Comparison of ENCODE assay signal across 8 cellular contexts in genomic region chr5:1644810-1645571, GRCh38.
DNase-seq lines count a peak whose midpoint lies in the region; ATAC-seq and TF ChIP-seq lines count a peak whose summit lies in the region.

No MANE protein-coding gene starts in this region.

- no peak overlapping the region for H3K14ac ChIP-seq in IMR-90 (replicated peaks; ENCODE audit: low read depth, low read length)

- H3K27ac Mint-ChIP-seq in CD4-positive, alpha-beta T cell, result no peak overlapping the region
- no peak overlapping the region for H3K27ac Mint-ChIP-seq in activated T-cell treated with anti-CD3 and anti-CD28 coated beads, Interleukin-2, amount 50 U/mL, for 72 hours
- no peak overlapping the region for H3K27ac Mint-ChIP-seq in natural killer cell treated with Interleukin-12 subunit alpha and Interleukin-12 subunit beta and Interleukin-15 and Interleukin-18, amount 100 ng/mL, for 72 hours
- H3K27ac Mint-ChIP-seq in stimulated activated effector memory CD8-positive, alpha-beta T cell treated with anti-CD3 and anti-CD28 coated beads, Interleukin-12 subunit alpha, Interleukin-12 subunit beta, amount 100 ng/mL, for 72 hours, result no peak overlapping the region

- no peaks in the 10 kb centered on the region for H3K9me3 ChIP-seq in CD4-positive, alpha-beta T cell (ENCODE audit: control insufficient read depth, low read length)
- no peaks in the 10 kb centered on the region for H3K9me3 ChIP-seq in IMR-90 (ENCODE audit: control insufficient read depth, insufficient read depth, low read length)
- no peaks in the 10 kb centered on the region for H3K9me3 ChIP-seq in PC-9 (ENCODE audit: insufficient read depth, low read depth)

- no peak overlapping the region for H2BK20ac ChIP-seq in IMR-90 (ENCODE audit: low read depth, low read length)

- no peak overlapping the region for H3K27ac ChIP-seq in CD4-positive, alpha-beta T cell (ENCODE audit: low read depth, low read length)
- H3K27ac ChIP-seq in IMR-90 (ENCODE audit: insufficient read depth, low read length) (no peak overlapping the region), PC-9 (no peak overlapping the region)

- CTCF ChIA-PET in CD4-positive, alpha-beta T cell (lab: Charles Lee), result interaction anchor here (0.5 to 1.8 kb wide), 19 partner anchors 9 to 477 kb away, joined by 3 to 13 read pairs (median 3); no protein-coding TSS in a partner anchor
- CTCF ChIA-PET in IMR-90 (lab: Yijun Ruan, JAX), result interaction anchor here (0.6 to 1.8 kb wide), 11 partner anchors 8 to 725 kb away, joined by 3 to 11 read pairs (median 4); no protein-coding TSS in a partner anchor
- CTCF ChIA-PET in PC-9 (lab: Charles Lee), result interaction anchor here (0.5 to 1.5 kb wide), 10 partner anchors 11 to 660 kb away, joined by 3 to 8 read pairs (median 4); no protein-coding TSS in a partner anchor

- no peak overlapping the region for H3K4ac ChIP-seq in IMR-90 (ENCODE audit: low read depth, low read length)

- H4K20me1 ChIP-seq in IMR-90 (ENCODE audit: insufficient read depth, low read length) (no peaks in the 10 kb centered on the region), PC-9 (ENCODE audit: insufficient read depth) (peaks cover 4% of the 10 kb centered on the region; the same call in 1 of the 2 replicates)

- H2AFZ ChIP-seq in IMR-90 (replicated peaks; ENCODE audit: low read length, poor library complexity) (peak overlapping the region; percentile 79), PC-9 (no peak overlapping the region)

- TF ChIP-seq POLR2A in IMR-90 (IDR thresholded peaks at IDR 0.05; ENCODE audit: low read depth, low read length), result no peak; the same call in 1 of the 2 replicates

- peak; percentile 72 for TF ChIP-seq CTCF in CD4-positive, alpha-beta T cell (IDR thresholded peaks at IDR 0.05)
- TF ChIP-seq CTCF in IMR-90 (conservative IDR thresholded peaks at IDR 0.05; ENCODE audit: low read depth, low read length) (peak; percentile 89), PC-9 (conservative IDR thresholded peaks at IDR 0.05) (peak; percentile 91), fibroblast of mammary gland (conservative IDR thresholded peaks at IDR 0.05; ENCODE audit: control insufficient read depth, insufficient read depth, low read depth, low read length) (peak; percentile 75)

- no peak overlapping the region for H4K5ac ChIP-seq in IMR-90 (ENCODE audit: low read depth, low read length)

- peak; percentile 85 for ATAC-seq in CD4-positive, alpha-beta T cell (ENCODE audit: poor library complexity)
- peak; percentile 50 for ATAC-seq in GM19468 (IDR thresholded peaks at IDR 0.05; ENCODE audit: extremely low read depth, unreplicated experiment)
- ATAC-seq in IMR-90 (ENCODE audit: low read depth), result peak; percentile 90
- peak; percentile 86 to 92 for ATAC-seq in activated T-cell treated with anti-CD3 and anti-CD28 coated beads, Interleukin-2, amount 50 U/mL, for 72 hours (replicated peaks in 1 of 2)
- ATAC-seq in natural killer cell treated with Interleukin-12 subunit alpha and Interleukin-12 subunit beta and Interleukin-15 and Interleukin-18, amount 100 ng/mL, for 72 hours, result peak; percentile 88 to 90
- ATAC-seq in stimulated activated effector memory CD8-positive, alpha-beta T cell treated with anti-CD3 and anti-CD28 coated beads, Interleukin-12 subunit alpha, Interleukin-12 subunit beta, amount 100 ng/mL, for 72 hours, result peak; percentile 89

- dilution Hi-C loops in IMR-90 (cut with HindIII; ENCODE audit: low sequenced_read_pairs, unreplicated experiment), result no loop called here

- H2BK120ac ChIP-seq in IMR-90 (ENCODE audit: low read depth, low read length), result no peak overlapping the region

- H3K4me1 ChIP-seq in IMR-90 (ENCODE audit: control insufficient read depth, insufficient read depth, low read length) (no peaks in the 10 kb centered on the region), PC-9 (replicated peaks; ENCODE audit: insufficient read depth) (no peaks in the 10 kb centered on the region)

- H3K36me3 Mint-ChIP-seq in CD4-positive, alpha-beta T cell (ENCODE audit: low read depth), result no peaks in the 10 kb centered on the region
- H3K36me3 Mint-ChIP-seq in activated T-cell treated with anti-CD3 and anti-CD28 coated beads, Interleukin-2, amount 50 U/mL, for 72 hours (ENCODE audit: insufficient read depth in 2 of 2), result no peaks in the 10 kb centered on the region
- no peaks in the 10 kb centered on the region for H3K36me3 Mint-ChIP-seq in natural killer cell treated with Interleukin-12 subunit alpha and Interleukin-12 subunit beta and Interleukin-15 and Interleukin-18, amount 100 ng/mL, for 72 hours
- H3K36me3 Mint-ChIP-seq in stimulated activated effector memory CD8-positive, alpha-beta T cell treated with anti-CD3 and anti-CD28 coated beads, Interleukin-12 subunit alpha, Interleukin-12 subunit beta, amount 100 ng/mL, for 72 hours, result no peaks in the 10 kb centered on the region

- TF ChIP-seq RAD21 in IMR-90 (IDR thresholded peaks at IDR 0.05; ENCODE audit: low read length), result peak; percentile 90

- BruUV-seq in IMR-90 (replicated peaks; lab: Mats Ljungman, UMichigan) (no TSS peak), PC-9 (replicated peaks; lab: Mats Ljungman, UMichigan) (no TSS peak)

- H3K27me3 Mint-ChIP-seq in CD4-positive, alpha-beta T cell, result peaks cover 51% of the 10 kb centered on the region
- peaks cover 51% of the 10 kb centered on the region for H3K27me3 Mint-ChIP-seq in activated T-cell treated with anti-CD3 and anti-CD28 coated beads, Interleukin-2, amount 50 U/mL, for 72 hours (ENCODE audit: low read depth)
- H3K27me3 Mint-ChIP-seq in natural killer cell treated with Interleukin-12 subunit alpha and Interleukin-12 subunit beta and Interleukin-15 and Interleukin-18, amount 100 ng/mL, for 72 hours, result peaks cover 16 to 25% of the 10 kb centered on the region in 2 donors

- no peaks in the 10 kb centered on the region for H3K79me1 ChIP-seq in IMR-90 (ENCODE audit: low read depth in 1 of 2, low read length in 2 of 2)

- POLR2A ChIA-PET in CD4-positive, alpha-beta T cell (lab: Charles Lee), result interaction anchor here (0.8 to 1.9 kb wide), 5 partner anchors 11 to 390 kb away, joined by 3 to 8 read pairs (median 5); no protein-coding TSS in a partner anchor
- POLR2A ChIA-PET in IMR-90 (lab: Charles Lee; ENCODE audit: unreplicated experiment), result no interaction called here
- POLR2A ChIA-PET in PC-9 (lab: Charles Lee; ENCODE audit: unreplicated experiment), result no interaction called here

- intact Hi-C loops in CD4-positive, alpha-beta T cell (cut with DNase I, micrococcal nuclease), result loop anchor here (1.0 to 10.0 kb wide), 3 partner anchors 166 to 720 kb away; no protein-coding TSS in a partner anchor
- intact Hi-C loops in IMR-90 (cut with micrococcal nuclease) (loop anchor here (2.0 to 5.0 kb wide), 4 partner anchors 123 to 476 kb away; partner anchors contain the start of genes CLPTM1L and LPCAT1), PC-9 (cut with micrococcal nuclease; ENCODE audit: unreplicated experiment) (loop anchor here (1.0 to 10.0 kb wide), 5 partner anchors 258 to 1200 kb away; partner anchors contain the start of gene EXOC3)

- 1% methylated on average over 27 of the region's 52 CpGs; no CpG with 5 or more reads in 1 of the 2 experiments for WGBS in IMR-90 (ENCODE audit: extremely low coverage in 2 of 2, insufficient read length in 1 of 2), 2 experiments

- H3K36me3 ChIP-seq in IMR-90 (ENCODE audit: control insufficient read depth, insufficient read depth, low read length) (no peaks in the 10 kb centered on the region), PC-9 (ENCODE audit: low read depth) (no peaks in the 10 kb centered on the region)

- H3K9me1 ChIP-seq in IMR-90 (ENCODE audit: insufficient read depth, low read length), result no peaks in the 10 kb centered on the region

- peaks cover 32% of the 10 kb centered on the region for H3K27me3 ChIP-seq in CD4-positive, alpha-beta T cell (ENCODE audit: control insufficient read depth, insufficient read depth, low read length)
- H3K27me3 ChIP-seq in IMR-90 (ENCODE audit: control insufficient read depth, insufficient read depth, low read length) (peaks cover 37% of the 10 kb centered on the region), PC-9 (ENCODE audit: insufficient read depth, low read depth) (peaks cover 81% of the 10 kb centered on the region)

- no peak overlapping the region for H3K4me3 ChIP-seq in IMR-90 (ENCODE audit: insufficient read depth, low read depth, low read length)
- no peak overlapping the region for H3K4me3 ChIP-seq in PC-9
- peak overlapping the region; percentile 7 for H3K4me3 ChIP-seq in fibroblast of mammary gland (ENCODE audit: control insufficient read depth, low read depth, low read length)

- H2BK5ac ChIP-seq in IMR-90 (ENCODE audit: low read depth, low read length, poor library complexity, severe bottlenecking), result no peak overlapping the region

- H3K4me3 Mint-ChIP-seq in CD4-positive, alpha-beta T cell, result peak overlapping the region; percentile 15
- peak overlapping the region; percentile 55 to 66 for H3K4me3 Mint-ChIP-seq in activated T-cell treated with anti-CD3 and anti-CD28 coated beads, Interleukin-2, amount 50 U/mL, for 72 hours
- no peak overlapping the region for H3K4me3 Mint-ChIP-seq in natural killer cell treated with Interleukin-12 subunit alpha and Interleukin-12 subunit beta and Interleukin-15 and Interleukin-18, amount 100 ng/mL, for 72 hours
- peak overlapping the region; percentile 14 for H3K4me3 Mint-ChIP-seq in stimulated activated effector memory CD8-positive, alpha-beta T cell treated with anti-CD3 and anti-CD28 coated beads, Interleukin-12 subunit alpha, Interleukin-12 subunit beta, amount 100 ng/mL, for 72 hours

- no peak overlapping the region for H2BK15ac ChIP-seq in IMR-90 (ENCODE audit: low read depth, low read length)

- no peak overlapping the region for H4K8ac ChIP-seq in IMR-90 (ENCODE audit: low read depth in 2 of 2, low read length in 2 of 2)

- DNase-seq in CD4-positive, alpha-beta T cell, result peak; percentile 65 to 85 (median 74)
- DNase-seq in IMR-90 (peak; percentile 78), PC-9 (peak; percentile 57 to 86), fibroblast of mammary gland (ENCODE audit: low read depth) (peak; percentile 91)
- peak; percentile 78 to 84 for DNase-seq in activated T-cell treated with anti-CD3 and anti-CD28 coated beads, Interleukin-2, amount 50 U/mL, for 72 hours
- DNase-seq in natural killer cell treated with Interleukin-12 subunit alpha and Interleukin-12 subunit beta and Interleukin-15 and Interleukin-18, amount 100 ng/mL, for 72 hours (ENCODE audit: low spot score), result peak; percentile 61
- DNase-seq in stimulated activated effector memory CD8-positive, alpha-beta T cell treated with anti-CD3 and anti-CD28 coated beads, Interleukin-12 subunit alpha, Interleukin-12 subunit beta, amount 100 ng/mL, for 72 hours (ENCODE audit: low spot score in 2 of 2), result peak; percentile 69 to 87

- no peaks in the 10 kb centered on the region for H3K9me2 ChIP-seq in PC-9 (ENCODE audit: insufficient read depth)

- H3K4me2 ChIP-seq in IMR-90 (ENCODE audit: low read depth, low read length), result peak overlapping the region; percentile 86; the same call in 1 of the 2 replicates
- no peak overlapping the region for H3K4me2 ChIP-seq in PC-9

- no peak overlapping the region for H3K23ac ChIP-seq in IMR-90 (ENCODE audit: low read depth, low read length)

- no peaks in the 10 kb centered on the region for H3K9me3 Mint-ChIP-seq in CD4-positive, alpha-beta T cell
- no peaks in the 10 kb centered on the region for H3K9me3 Mint-ChIP-seq in activated T-cell treated with anti-CD3 and anti-CD28 coated beads, Interleukin-2, amount 50 U/mL, for 72 hours
- H3K9me3 Mint-ChIP-seq in natural killer cell treated with Interleukin-12 subunit alpha and Interleukin-12 subunit beta and Interleukin-15 and Interleukin-18, amount 100 ng/mL, for 72 hours, result no peaks in the 10 kb centered on the region
- no peaks in the 10 kb centered on the region for H3K9me3 Mint-ChIP-seq in stimulated activated effector memory CD8-positive, alpha-beta T cell treated with anti-CD3 and anti-CD28 coated beads, Interleukin-12 subunit alpha, Interleukin-12 subunit beta, amount 100 ng/mL, for 72 hours

- H2AK5ac ChIP-seq in IMR-90 (ENCODE audit: low read depth, low read length), result no peak overlapping the region

- H4K91ac ChIP-seq in IMR-90 (ENCODE audit: insufficient read depth, low read depth, low read length), result no peak overlapping the region

- no peaks in the 10 kb centered on the region for H3F3A ChIP-seq in PC-9 (ENCODE audit: insufficient read depth, low read depth)

- peaks cover 16% of the 10 kb centered on the region for H3K4me1 Mint-ChIP-seq in CD4-positive, alpha-beta T cell (ENCODE audit: low read depth)
- H3K4me1 Mint-ChIP-seq in activated T-cell treated with anti-CD3 and anti-CD28 coated beads, Interleukin-2, amount 50 U/mL, for 72 hours (ENCODE audit: low read depth), result peaks cover 26% of the 10 kb centered on the region
- H3K4me1 Mint-ChIP-seq in natural killer cell treated with Interleukin-12 subunit alpha and Interleukin-12 subunit beta and Interleukin-15 and Interleukin-18, amount 100 ng/mL, for 72 hours (ENCODE audit: low read depth in 2 of 2), result peaks cover 3 to 10% of the 10 kb centered on the region in 2 donors
- peaks cover 10% of the 10 kb centered on the region for H3K4me1 Mint-ChIP-seq in stimulated activated effector memory CD8-positive, alpha-beta T cell treated with anti-CD3 and anti-CD28 coated beads, Interleukin-12 subunit alpha, Interleukin-12 subunit beta, amount 100 ng/mL, for 72 hours

- H3K56ac ChIP-seq in IMR-90 (ENCODE audit: extremely low read depth, insufficient read depth, low read length), result no peak overlapping the region

- peak overlapping the region; percentile 1 for H2AK9ac ChIP-seq in IMR-90 (replicated peaks; ENCODE audit: low read depth, low read length, poor library complexity)

- H3K79me2 ChIP-seq in PC-9 (ENCODE audit: low read depth), result no peaks in the 10 kb centered on the region

- in situ Hi-C loops in IMR-90 (cut with MboI; ENCODE audit: low sequenced_read_pairs), result loop anchor here (5.0 to 25.0 kb wide), 4 partner anchors 160 to 710 kb away; no protein-coding TSS in a partner anchor

- no peak overlapping the region for H3K18ac ChIP-seq in IMR-90 (ENCODE audit: low read depth, low read length)

- no peak overlapping the region for H3K9ac ChIP-seq in IMR-90 (ENCODE audit: low read depth, low read length)
